Comparison of ENCODE assay signal across 13 cellular contexts in the genomic region with DNA sequence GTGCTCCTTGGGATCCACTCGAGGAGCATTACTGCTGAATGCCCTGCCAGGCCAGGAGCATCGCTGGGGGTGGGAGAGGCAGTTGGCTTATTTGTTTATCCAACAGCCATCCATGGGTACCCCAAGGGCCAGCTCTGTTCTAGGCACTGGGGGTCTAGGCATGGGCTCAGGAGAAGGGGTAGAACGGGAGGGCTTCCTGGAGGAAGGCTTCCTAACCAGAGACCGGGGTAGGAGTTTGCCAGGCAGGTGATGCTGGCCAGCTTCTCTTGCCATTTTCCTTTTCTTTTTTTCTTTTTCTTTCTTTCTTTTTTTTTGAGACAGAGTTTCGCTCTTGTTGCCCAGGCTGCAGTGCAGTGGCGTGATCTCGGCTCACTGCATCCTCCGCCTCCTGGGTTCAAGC.
DNase-seq lines count a peak whose midpoint lies in the region; ATAC-seq, FAIRE-seq and TF ChIP-seq lines count a peak whose summit lies in the region.
"Had no signal": no experiment of that assay in that cellular context is flagged by ENCODE, and none has a peak within 500 bp of the region (broad histone marks: within the 10 kb centered on the region; RNA-seq: fewer than 3 reads in every experiment).

No MANE protein-coding gene starts in this region.

- ATAC-seq in GM21528 (IDR thresholded peaks at IDR 0.05; ENCODE audit: low FRiP score, unreplicated experiment) = no peak
- ATAC-seq: PC-3 had no signal

- H3K36me3 ChIP-seq in cardiac muscle cell (no peaks in the 10 kb centered on the region), right atrium auricular region (no peaks in the 10 kb centered on the region)

- DNase-seq in cardiac muscle cell (ENCODE audit: low read depth in 1 of 2, low spot score in 1 of 2) (no peak), right atrium auricular region (ENCODE audit: low spot score) (no peak), mesothelial cell of epicardium (ENCODE audit: low spot score in 2 of 2, unreplicated experiment in 2 of 2) (no peak), urothelium cell line (ENCODE audit: low spot score) (no peak), GM10266 (ENCODE audit: extremely low spot score) (no peak), kidney glomerular epithelial cell (lab: John Stamatoyannopoulos, UW) (no peak)
- DNase-seq: caudate nucleus, MG63, PC-3 had no signal

- H3K4me3 Mint-ChIP-seq in mesothelial cell of epicardium = peak overlapping the region; percentile 13

- H3K27ac Mint-ChIP-seq in mesothelial cell of epicardium = peak overlapping the region; percentile 91

- peaks cover 57% of the 10 kb centered on the region for H3K4me1 ChIP-seq in cardiac muscle cell (ENCODE audit: low read depth)
- H3K4me1 ChIP-seq in right atrium auricular region = peaks cover 0 to 100% of the 10 kb centered on the region in 2 donors

- H3K9me3 ChIP-seq in cardiac muscle cell (ENCODE audit: low read depth) (no peaks in the 10 kb centered on the region), right atrium auricular region (no peaks in the 10 kb centered on the region)
- H3K9me3 ChIP-seq: MG63 had no signal

- peaks cover 2% of the 10 kb centered on the region for H3K36me3 Mint-ChIP-seq in mesothelial cell of epicardium

- H3K4me1 Mint-ChIP-seq in mesothelial cell of epicardium = peaks cover 59% of the 10 kb centered on the region

- no peaks in the 10 kb centered on the region for H3K9me3 Mint-ChIP-seq in mesothelial cell of epicardium

- H3K27ac ChIP-seq in cardiac muscle cell (peak overlapping the region; percentile 47), right atrium auricular region (no peak overlapping the region), VCaP (0 out of 2 replicates have a peak overlapping the region, but pooled peaks have one; percentile 4)
- H3K27ac ChIP-seq: C4-2B, epithelial cell of prostate had no signal

- peak; percentile 27 for FAIRE-seq in urothelium cell line (lab: Jason Lieb, UNC)

- H3K27me3 ChIP-seq in cardiac muscle cell (no peaks in the 10 kb centered on the region), right atrium auricular region (no peaks in the 10 kb centered on the region)
- H3K27me3 ChIP-seq: MG63 had no signal

- TF ChIP-seq CTCF in cardiac muscle cell (IDR thresholded peaks at IDR 0.05; ENCODE audit: low read depth, low read length) (no peak), right atrium auricular region (IDR thresholded peaks at IDR 0.05) (no peak), VCaP (conservative IDR thresholded peaks at IDR 0.05) (no peak), mesothelial cell of epicardium (IDR thresholded peaks at IDR 0.05; ENCODE audit: unreplicated experiment) (no peak), GM10266 (IDR thresholded peaks at IDR 0.05; ENCODE audit: control insufficient read depth, insufficient read depth, low read depth, missing control alignments) (no peak)

- H3K4me3 ChIP-seq in cardiac muscle cell (no peak overlapping the region), right atrium auricular region (no peak overlapping the region)
- H3K4me3 ChIP-seq: MG63 had no signal

- H3K27me3 Mint-ChIP-seq in mesothelial cell of epicardium (ENCODE audit: low read depth) = no peaks in the 10 kb centered on the region

Comparison
In these comparisons a context has a peak if more than half of its experiments do, and no peak if none do; other contexts are left out.
1. H3K27ac ChIP-seq: peak in cardiac muscle cell (single experiment) and VCaP (single experiment); none in right atrium auricular region (0 of 2).